8 cellular contexts compared by ENCODE assay signal in genomic region chr6:111997078-111997862, GRCh38. TPM values are rescaled to one million over a fixed set of nuclear protein-coding genes. Genes with fewer than 3 reads are reported as not detected.
A peak's percentile ranks its signal among the peaks of the same experiment; 100 is the strongest.
DNase-seq lines count a peak whose midpoint lies in the region; ATAC-seq, FAIRE-seq and TF ChIP-seq lines count a peak whose summit lies in the region.

No MANE protein-coding gene starts in this region.

- H3K27me3 ChIP-seq in GM12878 (replicated peaks in 1 of 2; ENCODE audit: control insufficient read depth in 2 of 2, insufficient read depth in 2 of 2, low read length in 1 of 2), result no peaks in the 10 kb centered on the region
- H3K27me3 ChIP-seq in iPS-20b (ENCODE audit: insufficient read depth, low read length), result no peaks in the 10 kb centered on the region

- peak; percentile 71 for DNase-seq in GM10248 (ENCODE audit: extremely low spot score)
- DNase-seq in NCI-H2107 treated with DMSO at 0.1 percent for 48 hours (lab: John Stamatoyannopoulos, UW; ENCODE audit: unreplicated experiment), result peak; percentile 77
- DNase-seq in UCSD-AML1 (lab: John Stamatoyannopoulos, UW; ENCODE audit: unreplicated experiment), result peak; percentile 70
- no peak for DNase-seq in GM12878 (ENCODE audit: low read depth, low spot score)
- peak; percentile 65 for DNase-seq in stimulated activated CD4-positive, alpha-beta T cell treated with anti-CD3 and anti-CD28 coated beads, Interleukin-12 subunit alpha, Interleukin-12 subunit beta, amount 100 ng/mL, for 4 hours

- H4K20me1 ChIP-seq in GM12878 (ENCODE audit: control insufficient read depth, insufficient read depth), result no peaks in the 10 kb centered on the region

- ATAC-seq in HG02759 (IDR thresholded peaks at IDR 0.05; ENCODE audit: unreplicated experiment) (peak; percentile 53), GM12878 (peak; percentile 85), HG03135 (IDR thresholded peaks at IDR 0.05; ENCODE audit: unreplicated experiment) (no peak)

- H3K9ac ChIP-seq in GM12878 (ENCODE audit: control insufficient read depth, insufficient read depth, low read length) (no peak overlapping the region), iPS-20b (ENCODE audit: low read depth, low read length) (no peak overlapping the region)

- no TSS peak for BruUV-seq in GM12878 (replicated peaks; lab: Mats Ljungman, UMichigan)

- H3K4me1 ChIP-seq in GM12878 (ENCODE audit: control insufficient read depth, insufficient read depth, low read length) (peaks cover 28% of the 10 kb centered on the region), iPS-20b (ENCODE audit: insufficient read depth, low read length) (no peaks in the 10 kb centered on the region)

- TF ChIP-seq EP300 in GM12878 (IDR thresholded peaks at IDR 0.05; ENCODE audit: borderline replicate concordance in 1 of 2, control insufficient read depth in 1 of 2, low read depth in 2 of 2, low read length in 2 of 2), result no peak

- RAD21 ChIA-PET in GM12878 (lab: Charles Lee; ENCODE audit: unreplicated experiment), result interaction anchor here (0.6 to 1.9 kb wide), 8 partner anchors 123 to 287 kb away, joined by 3 to 15 read pairs (median 4); no protein-coding TSS in a partner anchor

- CTCF ChIA-PET in GM10248 (lab: Yijun Ruan, JAX), result interaction anchor here (0.7 to 4.9 kb wide), 15 partner anchors 8 to 302 kb away, joined by 3 to 38 read pairs (median 3); no protein-coding TSS in a partner anchor
- CTCF ChIA-PET in GM12878 (lab: Yijun Ruan, JAX), result interaction anchor here (0.6 to 7.0 kb wide), 21 partner anchors 10 to 731 kb away, joined by 3 to 88 read pairs (median 5); no protein-coding TSS in a partner anchor

- no peaks in the 10 kb centered on the region for H3K79me2 ChIP-seq in GM12878 (ENCODE audit: control insufficient read depth, insufficient read depth, low read length)

- TF ChIP-seq CTCF in GM10248 (IDR thresholded peaks at IDR 0.05; ENCODE audit: control extremely low read depth, extremely low read depth, low read depth, missing control alignments) (peak; percentile 87), GM12878 (IDR thresholded peaks at IDR 0.05 in 2 of 3, conservative IDR thresholded peaks at IDR 0.05 in 1 of 3; ENCODE audit: control insufficient read depth in 2 of 3, extremely low read depth in 1 of 3, insufficient read depth in 1 of 3, low read depth in 3 of 3, low read length in 3 of 3) (peak; percentile 85 to 95 (median 93); a peak in 5 of 6 replicates)

- no peak overlapping the region for H3K27ac ChIP-seq in GM12878 (ENCODE audit: control insufficient read depth, insufficient read depth)
- H3K27ac ChIP-seq in iPS-20b (ENCODE audit: low read length), result no peak overlapping the region

- peak; percentile 87 for FAIRE-seq in GM12878 (lab: Jason Lieb, UNC)

- intact Hi-C loops in GM12878 (cut with micrococcal nuclease; ENCODE audit: unreplicated experiment), result loop anchor here (1.0 to 5.0 kb wide), 5 partner anchors 46 to 287 kb away; partner anchors contain the start of gene FYN

- in situ Hi-C loops in GM12878 (cut with MboI), result loop anchor here (5.0 kb wide), 1 partner anchor 290 kb away; no protein-coding TSS in a partner anchor

- peak overlapping the region; percentile 60; the same call in 1 of the 2 replicates for H3K4me2 ChIP-seq in GM12878 (ENCODE audit: control insufficient read depth, insufficient read depth)

- SMC1A ChIA-PET in GM12878 (lab: Charles Lee; ENCODE audit: uncharacterized antibody, unreplicated experiment), result interaction anchor here (0.5 to 4.1 kb wide), 19 partner anchors 10 to 647 kb away, joined by 3 to 29 read pairs (median 4); no protein-coding TSS in a partner anchor

- peak overlapping the region; percentile 67 for H2AFZ ChIP-seq in GM12878 (ENCODE audit: control insufficient read depth, low read depth, low read length)

- WGBS in GM12878 (ENCODE audit: insufficient coverage, insufficient replicate concordance, low lambda C conversion rate, missing lambda C conversion rate), result 22% methylated on average over 24 of the region's 24 CpGs

- peak; percentile 99 for TF ChIP-seq RAD21 in GM12878 (IDR thresholded peaks at IDR 0.05; ENCODE audit: insufficient read depth, low read depth, low read length)

- H3K4me3 ChIP-seq in GM12878 (no peak overlapping the region), iPS-20b (ENCODE audit: low read length) (peak overlapping the region; percentile 14; the same call in 1 of the 2 replicates)

- no peak for TF ChIP-seq POLR2A in GM12878 (IDR thresholded peaks at IDR 0.05; ENCODE audit: low read depth, low read length)

- H3K9me3 ChIP-seq in GM12878 (replicated peaks; ENCODE audit: control insufficient read depth, insufficient read depth, low read length) (no peaks in the 10 kb centered on the region; the same call in 1 of the 3 replicates), iPS-20b (ENCODE audit: insufficient read depth, low read depth, low read length) (peaks cover 2% of the 10 kb centered on the region; the same call in 1 of the 2 replicates)

- POLR2A ChIA-PET in GM10248 (lab: Yijun Ruan, JAX) (no interaction called here), GM12878 (lab: Charles Lee) (interaction anchor here (0.5 to 1.2 kb wide), 2 partner anchors 153 to 195 kb away, joined by 3 read pairs; no protein-coding TSS in a partner anchor)

- H3K36me3 ChIP-seq in GM12878 (ENCODE audit: control insufficient read depth in 2 of 2, insufficient read depth in 2 of 2, low read length in 1 of 2) (no peaks in the 10 kb centered on the region), iPS-20b (ENCODE audit: insufficient read depth, low read depth, low read length) (no peaks in the 10 kb centered on the region)

TF ChIP-seq in GM12878, 131 proteins besides CTCF, POLR2A, EP300 and RAD21 (continues in another document):
- TF ChIP-seq EED (IDR thresholded peaks at IDR 0.05; ENCODE audit: low read depth) (peak; percentile 71), RELA (IDR thresholded peaks at IDR 0.05; ENCODE audit: borderline replicate concordance, partially characterized antibody) (peak; percentile 27), IKZF1 (conservative IDR thresholded peaks at IDR 0.05) (peak; percentile 58; the same call in 1 of the 2 replicates), NBN (IDR thresholded peaks at IDR 0.05) (peak; percentile 41; the same call in 1 of the 2 replicates), MTA2 (IDR thresholded peaks at IDR 0.05; ENCODE audit: low read depth) (no peak), STAT3 (IDR thresholded peaks at IDR 0.05; ENCODE audit: low read depth, low read length) (no peak), SMC3 (IDR thresholded peaks at IDR 0.05; ENCODE audit: borderline replicate concordance, low read length) (peak; percentile 98), SMARCA5 (IDR thresholded peaks at IDR 0.05) (peak; percentile 53; the same call in 1 of the 2 replicates), RUNX3 (IDR thresholded peaks at IDR 0.05; ENCODE audit: low read length) (peak; percentile 64), ESRRA (IDR thresholded peaks at IDR 0.05; ENCODE audit: low read length) (no peak), POU2F2 (IDR thresholded peaks at IDR 0.05; ENCODE audit: borderline replicate concordance, low read depth, low read length) (peak; percentile 74; the same call in 1 of the 3 replicates), RB1 (IDR thresholded peaks at IDR 0.05; ENCODE audit: borderline replicate concordance) (peak; percentile 80; the same call in 1 of the 2 replicates), SUPT20H (IDR thresholded peaks at IDR 0.05; ENCODE audit: borderline replicate concordance, control insufficient read depth, low read depth, low read length) (no peak), RCOR1 (conservative IDR thresholded peaks at IDR 0.05; ENCODE audit: low read depth, low read length) (no peak), MEF2A (IDR thresholded peaks at IDR 0.05; ENCODE audit: insufficient read depth, low read depth, low read length) (no peak), ZNF207 (IDR thresholded peaks at IDR 0.05; ENCODE audit: borderline replicate concordance) (peak; percentile 56; the same call in 1 of the 2 replicates), BHLHE40 (IDR thresholded peaks at IDR 0.05; ENCODE audit: borderline replicate concordance in 1 of 2, low read depth in 2 of 2, low read length in 1 of 2) (0 out of 4 replicates have a peak, but pooled peaks of 1 of the 2 experiments have one; percentile 15), CHD1 (IDR thresholded peaks at IDR 0.05; ENCODE audit: low read depth, low read length) (no peak), IRF4 (IDR thresholded peaks at IDR 0.05; ENCODE audit: low read depth, low read length) (peak; percentile 56; the same call in 1 of the 2 replicates), FOXM1 (IDR thresholded peaks at IDR 0.05; ENCODE audit: low read depth, low read length) (peak; percentile 79), YY1 (IDR thresholded peaks at IDR 0.05; ENCODE audit: low read depth, low read length) (peak; percentile 81; the same call in 1 of the 2 replicates), CBX5 (IDR thresholded peaks at IDR 0.05; ENCODE audit: low read depth) (peak; percentile 35; the same call in 1 of the 2 replicates)

RNA-seq across cellular contexts. Expression of gene CCN6, which starts 56.6 kb away (rescaled TPM):
- total RNA-seq in GM12878 (2013; cell fraction: nucleolus; rRNA removed), result not detected in 2 replicates
- total RNA-seq in GM12878 (2014; rRNA removed) (not detected in 2 replicates), GM12878 (2014; rRNA removed; fragmentation: Illumina TruSeq; extraction: Trizol) (not detected in 2 replicates), GM12878 (2021) (not detected in 2 replicates)
- not detected for polyA plus RNA-seq in GM12878 (2011; ENCODE audit: low read depth)
- polyA plus RNA-seq in GM12878 (2011; rRNA removed) (0.05 TPM in 1 of 2 replicates, not detected in the other), GM12878 (2014; fragmentation: Illumina TruSeq; extraction: Trizol) (not detected in 2 replicates), GM12878 (2014; fragmentation: Nextera tagmentation; extraction: Ambion mirVana) (under 1 TPM; 0.19 to 0.24 TPM), GM12878 (2014; rRNA removed) (not detected in 2 replicates), GM12878 (2016; fragmentation: Nextera tagmentation; extraction: Ambion mirVana) (under 1 TPM; 0.14 to 0.24 TPM)
- polyA plus RNA-seq in GM12878 (2011; cell fraction: cytosol; rRNA removed), result not detected in 2 replicates
- polyA plus RNA-seq in GM12878 (2011; cell fraction: nucleus; rRNA removed), result not detected in 2 replicates
- 0.06 and 0.18 TPM in 2 replicates for polyA plus RNA-seq in GM12878 (2012)
- polyA minus RNA-seq in GM12878 (2011; rRNA and poly(A)+ RNA removed), result not detected in 2 replicates
- polyA minus RNA-seq in GM12878 (2011; cell fraction: cytosol; rRNA and poly(A)+ RNA removed), result not detected in 2 replicates
- polyA minus RNA-seq in GM12878 (2011; cell fraction: nucleus; rRNA and poly(A)+ RNA removed), result not detected in 2 replicates
